17 cellular contexts compared by ENCODE assay signal in the genomic region with DNA sequence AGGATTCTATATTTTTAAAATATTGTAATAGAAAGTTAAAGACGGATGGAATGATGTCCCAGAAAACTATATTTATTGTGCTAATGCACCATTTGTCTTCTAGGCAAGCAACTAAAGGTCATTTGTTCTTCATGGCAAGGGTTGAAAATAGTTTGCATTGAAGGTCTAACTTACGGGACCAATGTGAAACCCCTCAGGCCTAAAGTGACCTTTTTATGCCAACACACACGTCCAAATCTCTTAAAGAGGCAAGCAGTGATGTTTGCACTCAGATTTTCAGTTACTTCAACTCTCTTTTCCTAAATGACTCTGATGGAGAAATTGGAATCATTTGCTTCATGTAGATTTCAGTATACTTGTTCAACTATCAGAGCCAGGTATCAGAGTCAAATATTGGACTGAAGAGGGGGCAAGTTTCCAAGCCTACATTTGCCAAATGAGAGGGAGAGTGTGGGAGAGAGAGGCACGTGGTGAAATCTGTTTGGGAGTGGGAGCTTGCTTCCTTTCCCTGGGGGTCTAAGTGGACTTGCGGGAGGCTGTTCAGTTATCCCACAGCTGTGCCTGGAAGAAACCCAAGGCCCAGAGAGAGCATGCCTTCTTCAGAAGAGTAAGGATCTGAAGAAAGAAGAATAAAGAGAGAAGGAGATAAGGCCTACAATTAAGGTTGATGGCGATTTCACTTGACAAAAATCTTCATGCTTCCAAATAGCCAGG.
DNase-seq lines count a peak whose midpoint lies in the region; ATAC-seq and TF ChIP-seq lines count a peak whose summit lies in the region.
"Had no signal": no experiment of that assay in that cellular context is flagged by ENCODE, and none has a peak within 500 bp of the region (broad histone marks: within the 10 kb centered on the region; RNA-seq: fewer than 3 reads in every experiment).

No MANE protein-coding gene starts in this region.

- intact Hi-C loops in Right ventricle myocardium superior (cut with DNase I): no loop called here
- intact Hi-C loops in sigmoid colon (cut with DNase I): no loop called here

- DNase-seq in Right ventricle myocardium superior (no peak), right atrium auricular region (ENCODE audit: low spot score) (no peak), SJSA1 (ENCODE audit: low read depth in 1 of 2, low spot score in 2 of 2) (no peak), foreskin melanocyte (peak; percentile 82), thoracic aorta (ENCODE audit: low spot score) (no peak), NCI-H2081 treated with DMSO at 0.1 percent for 48 hours (lab: John Stamatoyannopoulos, UW) (no peak), sigmoid colon (no peak), D341Med (ENCODE audit: low spot score) (no peak)
- DNase-seq: 8988T; CD4-positive, alpha-beta memory T cell; DMS79 treated with DMSO at 0.1 percent for 48 hours; GF-D8; GOT3; H7; HFFc6 had no signal

- H3K9me3 ChIP-seq in right atrium auricular region (no peaks in the 10 kb centered on the region), SJSA1 (replicated peaks) (no peaks in the 10 kb centered on the region), thoracic aorta (no peaks in the 10 kb centered on the region), sigmoid colon (no peaks in the 10 kb centered on the region)
- H3K9me3 ChIP-seq: BLaER1 had no signal

- TF ChIP-seq CTCF in right atrium auricular region (IDR thresholded peaks at IDR 0.05) (no peak), thoracic aorta (IDR thresholded peaks at IDR 0.05) (no peak), sigmoid colon (IDR thresholded peaks at IDR 0.05) (no peak)

- H3K27me3 ChIP-seq in right atrium auricular region (no peaks in the 10 kb centered on the region), SJSA1 (replicated peaks) (no peaks in the 10 kb centered on the region), thoracic aorta (replicated peaks; ENCODE audit: insufficient read depth) (no peaks in the 10 kb centered on the region), sigmoid colon (no peaks in the 10 kb centered on the region)
- H3K27me3 ChIP-seq: BLaER1 had no signal

- peaks cover 0 to 4% of the 10 kb centered on the region in 2 donors for H3K4me1 ChIP-seq in right atrium auricular region
- peaks cover 33% of the 10 kb centered on the region for H3K4me1 ChIP-seq in SJSA1 (replicated peaks)
- peaks cover 0 to 44% of the 10 kb centered on the region in 2 donors for H3K4me1 ChIP-seq in thoracic aorta (ENCODE audit: control insufficient read depth in 1 of 2, low read depth in 2 of 2)
- H3K4me1 ChIP-seq in sigmoid colon: peaks cover 0 to 13% (median 8%) of the 10 kb centered on the region in 4 donors
- H3K4me1 ChIP-seq: BLaER1 had no signal

- H3K27ac ChIP-seq in right atrium auricular region: no peak overlapping the region
- H3K27ac ChIP-seq in SJSA1: peak overlapping the region; percentile 92
- peak overlapping the region; percentile 64 to 69 for H3K27ac ChIP-seq in thoracic aorta
- no peak overlapping the region for H3K27ac ChIP-seq in sigmoid colon
- H3K27ac ChIP-seq: BLaER1 had no signal

- H3K4me3 ChIP-seq in right atrium auricular region (no peak overlapping the region), SJSA1 (no peak overlapping the region), thoracic aorta (no peak overlapping the region), sigmoid colon (no peak overlapping the region)
- H3K4me3 ChIP-seq: BLaER1 had no signal

- 63 to 78% methylated on average over 6 of the region's 6 CpGs for WGBS in sigmoid colon, 2 donors

- ATAC-seq in Right ventricle myocardium superior (ENCODE audit: poor library complexity) (peak; percentile 38), thoracic aorta (ENCODE audit: insufficient number of reproducible peaks, low FRiP score, low read depth) (no peak)
- ATAC-seq: HCT116 had no signal

- H3K36me3 ChIP-seq in right atrium auricular region (no peaks in the 10 kb centered on the region), SJSA1 (no peaks in the 10 kb centered on the region), thoracic aorta (no peaks in the 10 kb centered on the region), sigmoid colon (no peaks in the 10 kb centered on the region)
- H3K36me3 ChIP-seq: BLaER1 had no signal

- TF ChIP-seq EP300 in sigmoid colon (IDR thresholded peaks at IDR 0.05): no peak

- TF ChIP-seq POLR2A in sigmoid colon (IDR thresholded peaks at IDR 0.05): no peak

Comparison
In these comparisons a context has a peak if more than half of its experiments do, and no peak if none do; other contexts are left out.
1. H3K27ac ChIP-seq: peak in SJSA1 (single experiment) and thoracic aorta (2 of 2); none in right atrium auricular region (0 of 2) and sigmoid colon (0 of 4).